Comparison of ENCODE assay signal across 24 cellular contexts in the genomic region with DNA sequence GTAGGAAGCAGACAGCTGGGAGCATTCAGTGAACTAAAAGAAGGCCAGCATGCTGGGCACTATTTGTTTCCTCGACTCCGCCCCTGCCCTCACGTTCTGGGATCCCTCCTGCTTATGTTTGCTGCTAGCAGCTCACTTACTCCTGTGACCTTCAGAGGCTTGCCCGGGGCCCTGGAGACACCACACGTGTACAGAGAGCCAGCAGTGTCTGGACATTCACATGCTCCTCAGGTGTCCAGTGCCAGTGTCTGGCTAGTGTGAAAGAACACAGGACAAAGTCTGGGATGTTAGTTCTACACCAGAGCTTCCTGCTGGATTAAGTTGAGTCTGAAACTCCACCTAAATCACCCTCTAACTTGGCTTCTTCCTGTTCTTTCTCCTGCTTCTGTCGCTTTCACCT.
"Had no signal": no experiment of that assay in that cellular context is flagged by ENCODE, and none has a peak within 500 bp of the region (broad histone marks: within the 10 kb centered on the region; RNA-seq: fewer than 3 reads in every experiment).

No MANE protein-coding gene starts in this region.

- ATAC-seq: activated CD8-positive, alpha-beta T cell treated with anti-CD3 and anti-CD28 coated beads, Interleukin-2, amount 10 ng/mL, durations not matched to agents 7 days and 5 days had no signal

- H3K9me3 ChIP-seq: adrenal gland, Peyer's patch had no signal

- H3K4me1 ChIP-seq: Peyer's patch had no signal

- H3K27ac ChIP-seq: adrenal gland, Peyer's patch, RWPE1 had no signal

- DNase-seq: activated CD4-positive, alpha-beta T cell treated with anti-CD3 and anti-CD28 coated beads for 48 hours; activated CD4-positive, alpha-beta T cell treated with anti-CD3 and anti-CD28 coated beads, Interleukin-2, amount 50 U/mL, for 4 hours; activated CD4-positive, CD25-positive, alpha-beta regulatory T cell treated with anti-CD3 and anti-CD28 coated beads, Interleukin-2, amount 50 U/mL, for 72 hours; activated CD8-positive, alpha-beta memory T cell treated with anti-CD3 and anti-CD28 coated beads, Interleukin-2, amount 50 U/mL, for 48 hours; activated CD8-positive, alpha-beta T cell treated with anti-CD3 and anti-CD28 coated beads, Interleukin-2, amount 10 ng/mL, durations not matched to agents 7 days and 5 days; activated naive CD4-positive, alpha-beta T cell treated with anti-CD3 and anti-CD28 coated beads, Interleukin-2, amount 50 U/mL, for 16 hours; activated naive CD8-positive, alpha-beta T cell treated with anti-CD3 and anti-CD28 coated beads, Interleukin-2, amount 10 ng/mL, durations not matched to agents 7 days and 5 days; activated T-cell treated with anti-CD3 and anti-CD28 coated beads, Interleukin-2, amount 50 U/mL, for 1 hour; adrenal gland; anterior cingulate cortex; caudate nucleus; Karpas-422; MM.1S; NCI-H1105; NCI-H1436; NCI-H187 treated with DMSO at 0.1 percent for 48 hours; NCI-H2081 treated with DMSO at 0.1 percent for 48 hours; NCI-H2227 treated with DMSO at 0.1 percent for 48 hours; NCI-H526; NK-92 treated with Interleukin-12 subunit alpha and Interleukin-12 subunit beta, amount 100 ng/mL, for 24 hours; Peyer's patch; SHP77 treated with DMSO at 0.1 percent for 48 hours had no signal

- H3K27me3 ChIP-seq: adrenal gland, Peyer's patch had no signal

- H3K36me3 ChIP-seq: adrenal gland, Peyer's patch had no signal

- H3K4me3 ChIP-seq: adrenal gland, K562, Peyer's patch had no signal
